Comparison of ENCODE assay signal across 8 cellular contexts in genomic region chr12:132955933-132956725, GRCh38. TPM values are rescaled to one million over a fixed set of nuclear protein-coding genes. Genes with fewer than 3 reads are reported as not detected.
DNase-seq lines count a peak whose midpoint lies in the region; ATAC-seq and TF ChIP-seq lines count a peak whose summit lies in the region.

TSS of gene ZNF605 (minus strand) at chr12:132956306. CDS start at chr12:132945635, 10,671 bp downstream.

- no peak for TF ChIP-seq CTCF in AG04449 (IDR thresholded peaks at IDR 0.05; ENCODE audit: insufficient read depth, low read length, missing control alignments)
- no peak for TF ChIP-seq CTCF in colonic mucosa (IDR thresholded peaks at IDR 0.05)

- peaks cover 19% of the 10 kb centered on the region for H3K4me1 Mint-ChIP-seq in activated CD4-positive, alpha-beta T cell treated with anti-CD3 and anti-CD28 coated beads, Interleukin-2, amount 10 ng/mL, durations not matched to agents 24 days and 14 days

- ATAC-seq in GM18867 (IDR thresholded peaks at IDR 0.05; ENCODE audit: unreplicated experiment) (peak; percentile 92), HG03103 (IDR thresholded peaks at IDR 0.05; ENCODE audit: low read depth, unreplicated experiment) (peak; percentile 90)

- H3K9ac ChIP-seq in colonic mucosa (ENCODE audit: low read depth in 2 of 2, low read length in 2 of 2) = peak within 1 kb of the TSS; percentile 76 to 83

- H3K36me3 Mint-ChIP-seq in activated CD4-positive, alpha-beta T cell treated with anti-CD3 and anti-CD28 coated beads, Interleukin-2, amount 10 ng/mL, durations not matched to agents 24 days and 14 days (ENCODE audit: low read depth) = peaks cover 32% of the 10 kb centered on the region

- no peaks in the 10 kb centered on the region for H3K36me3 ChIP-seq in colonic mucosa

- peak within 1 kb of the TSS; percentile 95 for H3K27ac Mint-ChIP-seq in activated CD4-positive, alpha-beta T cell treated with anti-CD3 and anti-CD28 coated beads, Interleukin-2, amount 10 ng/mL, durations not matched to agents 24 days and 14 days

- H3K4me3 Mint-ChIP-seq in activated CD4-positive, alpha-beta T cell treated with anti-CD3 and anti-CD28 coated beads, Interleukin-2, amount 10 ng/mL, durations not matched to agents 24 days and 14 days = peak within 1 kb of the TSS; percentile 98

- no peaks in the 10 kb centered on the region for H3K27me3 ChIP-seq in colonic mucosa

- no peaks in the 10 kb centered on the region for H3K9me3 ChIP-seq in colonic mucosa

- POLR2A ChIA-PET in AG04449 (lab: Yijun Ruan, JAX) = interaction anchor here (0.6 kb wide), 1 partner anchor 47 kb away, joined by 3 read pairs; no protein-coding TSS in a partner anchor

- peak within 1 kb of the TSS; percentile 83 for H3K27ac ChIP-seq in colonic mucosa

- intact Hi-C loops in activated CD4-positive, alpha-beta T cell treated with anti-CD3 and anti-CD28 coated beads, Interleukin-2, amount 10 ng/mL, durations not matched to agents 24 days and 14 days (cut with micrococcal nuclease) = loop anchor here (1.0 to 2.0 kb wide), 7 partner anchors 30 to 225 kb away; partner anchors contain the start of genes ANKLE2, ZNF10, ZNF140 and ZNF26
- intact Hi-C loops in colonic mucosa (cut with DNase I) = no loop called here

- CTCF ChIA-PET in AG04449 (lab: Yijun Ruan, JAX) = interaction anchor here (0.8 to 1.4 kb wide), 2 partner anchors 21 to 30 kb away, joined by 3 to 5 read pairs; partner anchors contain the start of gene ZNF26

- DNase-seq in AG04449 (ENCODE audit: low read depth, low spot score) (peak; percentile 26), NCI-H226 (peak; percentile 28), colonic mucosa (peak; percentile 89), left kidney (ENCODE audit: low read depth, low spot score) (peak; percentile 98)
- DNase-seq in activated CD4-positive, alpha-beta T cell treated with anti-CD3 and anti-CD28 coated beads, Interleukin-2, amount 10 ng/mL, durations not matched to agents 24 days and 14 days = peak; percentile 96
- DNase-seq in stimulated activated CD4-positive, alpha-beta T cell treated with anti-CD3 and anti-CD28 coated beads, Interleukin-1b, Interleukin-23, amount 100 ng/mL, for 4 hours (ENCODE audit: low read depth in 2 of 2) = peak; percentile 72 to 81

- H3K27me3 Mint-ChIP-seq in activated CD4-positive, alpha-beta T cell treated with anti-CD3 and anti-CD28 coated beads, Interleukin-2, amount 10 ng/mL, durations not matched to agents 24 days and 14 days = no peaks in the 10 kb centered on the region

- H3K9me3 Mint-ChIP-seq in activated CD4-positive, alpha-beta T cell treated with anti-CD3 and anti-CD28 coated beads, Interleukin-2, amount 10 ng/mL, durations not matched to agents 24 days and 14 days = peaks cover 28% of the 10 kb centered on the region

- H3K4me3 ChIP-seq in AG04449 (ENCODE audit: low read depth, low read length) (peak within 1 kb of the TSS; percentile 81), colonic mucosa (peak within 1 kb of the TSS; percentile 64)

- peaks cover 3% of the 10 kb centered on the region for H3K4me1 ChIP-seq in colonic mucosa

RNA-seq across cellular contexts. Expression of gene ZNF605, which starts in this region (rescaled TPM):
- total RNA-seq in activated CD4-positive, alpha-beta T cell treated with anti-CD3 and anti-CD28 coated beads, Interleukin-2, amount 10 ng/mL, durations not matched to agents 24 days and 14 days = 6.6 and 7.6 TPM in 2 replicates
- 1 to 10 TPM; 7.5 to 8.3 TPM for total RNA-seq in colonic mucosa

Comparison
In these comparisons a context has a peak if more than half of its experiments do, and no peak if none do; other contexts are left out.
1. Peak in every context shown above with its lines: DNase-seq, ATAC-seq, H3K4me3 ChIP-seq and H3K27ac ChIP-seq.
2. DNase-seq: peak in every context shown above with its lines; median percentile 98 in left kidney; 96 in activated CD4-positive, alpha-beta T cell treated with anti-CD3 and anti-CD28 coated beads, Interleukin-2, amount 10 ng/mL, durations not matched to agents 24 days and 14 days; 89 in colonic mucosa; 76 in stimulated activated CD4-positive, alpha-beta T cell treated with anti-CD3 and anti-CD28 coated beads, Interleukin-1b, Interleukin-23, amount 100 ng/mL, for 4 hours; 28 in NCI-H226; 26 in AG04449.